20 cellular contexts compared by ENCODE assay signal in the genomic region with DNA sequence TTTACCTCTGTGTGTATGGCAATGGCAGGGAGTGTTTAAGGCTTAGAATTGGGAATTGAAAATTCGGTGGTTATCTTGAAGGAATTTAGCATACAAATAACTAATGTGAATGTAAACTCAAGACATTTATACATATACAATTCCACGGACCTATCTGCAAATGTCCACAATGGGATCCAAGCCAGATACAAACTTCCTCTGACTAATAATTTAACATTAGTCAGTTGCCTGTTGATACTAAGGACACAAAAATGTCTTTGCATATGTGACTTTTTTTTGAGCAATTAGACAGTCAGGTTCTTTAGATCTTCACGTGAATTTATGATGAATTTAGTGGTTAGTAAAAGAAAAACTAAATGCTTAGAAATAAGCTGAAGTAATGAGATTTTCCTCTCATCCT. TPM values are rescaled to one million over a fixed set of nuclear protein-coding genes. Genes with fewer than 3 reads are reported as not detected.
A peak's percentile ranks its signal among the peaks of the same experiment; 100 is the strongest.
DNase-seq lines count a peak whose midpoint lies in the region; ATAC-seq and TF ChIP-seq lines count a peak whose summit lies in the region.
"Had no signal": no experiment of that assay in that cellular context is flagged by ENCODE, and none has a peak within 500 bp of the region (broad histone marks: within the 10 kb centered on the region; RNA-seq: fewer than 3 reads in every experiment).

No MANE protein-coding gene starts in this region.

- H3K4me3 ChIP-seq in osteoblast (ENCODE audit: insufficient read depth, low read length), result no peak overlapping the region
- H3K4me3 ChIP-seq: stomach had no signal

- no peaks in the 10 kb centered on the region for H3K9me3 Mint-ChIP-seq in natural killer cell treated with Interleukin-12 subunit alpha and Interleukin-12 subunit beta and Interleukin-15 and Interleukin-18, amount 100 ng/mL, for 72 hours
- H3K9me3 Mint-ChIP-seq: activated CD4-positive, alpha-beta memory T cell treated with anti-CD3 and anti-CD28 coated beads for 36 hours; activated T-cell treated with anti-CD3 and anti-CD28 coated beads, Interleukin-2, amount 50 U/mL, for 4 hours; memory B cell; natural killer cell had no signal

- H3K27me3 ChIP-seq in osteoblast (ENCODE audit: insufficient read depth, low read length), result peaks cover 10% of the 10 kb centered on the region
- H3K27me3 ChIP-seq: stomach had no signal

- H3K9me3 ChIP-seq in osteoblast (ENCODE audit: low read depth, low read length), result no peaks in the 10 kb centered on the region
- H3K9me3 ChIP-seq: stomach had no signal

- H3K36me3 Mint-ChIP-seq in natural killer cell treated with Interleukin-12 subunit alpha and Interleukin-12 subunit beta and Interleukin-15 and Interleukin-18, amount 100 ng/mL, for 72 hours, result no peaks in the 10 kb centered on the region
- H3K36me3 Mint-ChIP-seq: activated CD4-positive, alpha-beta memory T cell treated with anti-CD3 and anti-CD28 coated beads for 36 hours; activated naive CD8-positive, alpha-beta T cell; natural killer cell had no signal

- H3K4me2 ChIP-seq in osteoblast (ENCODE audit: insufficient read depth, low read length), result peak overlapping the region; percentile 37

- H2AFZ ChIP-seq in osteoblast (ENCODE audit: low read length), result no peak overlapping the region

- no peak for TF ChIP-seq CTCF in osteoblast (IDR thresholded peaks at IDR 0.05; ENCODE audit: extremely low read depth, low read depth, low read length)

- H3K4me1 Mint-ChIP-seq in natural killer cell treated with Interleukin-12 subunit alpha and Interleukin-12 subunit beta and Interleukin-15 and Interleukin-18, amount 100 ng/mL, for 72 hours (ENCODE audit: low read depth in 2 of 2), result no peaks in the 10 kb centered on the region
- H3K4me1 Mint-ChIP-seq: natural killer cell had no signal

- H3K27me3 Mint-ChIP-seq in natural killer cell treated with Interleukin-12 subunit alpha and Interleukin-12 subunit beta and Interleukin-15 and Interleukin-18, amount 100 ng/mL, for 72 hours, result peaks cover 15 to 17% of the 10 kb centered on the region in 2 donors
- H3K27me3 Mint-ChIP-seq: activated CD4-positive, alpha-beta memory T cell treated with anti-CD3 and anti-CD28 coated beads for 36 hours; activated naive CD8-positive, alpha-beta T cell; memory B cell; progenitor cell of endocrine pancreas had no signal

- no peak overlapping the region for H3K4me3 Mint-ChIP-seq in natural killer cell treated with Interleukin-12 subunit alpha and Interleukin-12 subunit beta and Interleukin-15 and Interleukin-18, amount 100 ng/mL, for 72 hours
- H3K4me3 Mint-ChIP-seq: activated CD4-positive, alpha-beta memory T cell treated with anti-CD3 and anti-CD28 coated beads for 36 hours; activated naive CD8-positive, alpha-beta T cell; activated T-cell treated with anti-CD3 and anti-CD28 coated beads, Interleukin-2, amount 50 U/mL, for 4 hours; memory B cell; natural killer cell had no signal

- no peaks in the 10 kb centered on the region for H3K36me3 ChIP-seq in osteoblast (ENCODE audit: insufficient read depth, low read length)
- H3K36me3 ChIP-seq: stomach had no signal

- ATAC-seq in natural killer cell treated with Interleukin-12 subunit alpha and Interleukin-12 subunit beta and Interleukin-15 and Interleukin-18, amount 100 ng/mL, for 72 hours, result no peak
- ATAC-seq in GM21825 (IDR thresholded peaks at IDR 0.05; ENCODE audit: unreplicated experiment), result no peak
- ATAC-seq: activated T-cell treated with anti-CD3 and anti-CD28 coated beads, Interleukin-2, amount 50 U/mL, for 4 hours; natural killer cell had no signal

- H4K20me1 ChIP-seq in osteoblast (ENCODE audit: insufficient read depth, low read length), result no peaks in the 10 kb centered on the region

- peaks cover 9% of the 10 kb centered on the region for H3K4me1 ChIP-seq in osteoblast (ENCODE audit: insufficient read depth, low read length)
- H3K4me1 ChIP-seq: stomach had no signal

- H3K27ac ChIP-seq in osteoblast (ENCODE audit: low read depth, low read length), result no peak overlapping the region
- H3K27ac ChIP-seq: stomach, VCaP had no signal

- no peak overlapping the region for H3K27ac Mint-ChIP-seq in natural killer cell treated with Interleukin-12 subunit alpha and Interleukin-12 subunit beta and Interleukin-15 and Interleukin-18, amount 100 ng/mL, for 72 hours
- H3K27ac Mint-ChIP-seq: activated CD4-positive, alpha-beta memory T cell treated with anti-CD3 and anti-CD28 coated beads for 36 hours; activated naive CD8-positive, alpha-beta T cell; memory B cell; natural killer cell; progenitor cell of endocrine pancreas had no signal

- DNase-seq in ELR (ENCODE audit: low read depth), result peak; percentile 92
- DNase-seq in RKO (ENCODE audit: low spot score), result peak; percentile 84
- peak; percentile 72 for DNase-seq in dermis blood vessel endothelial cell
- no peak for DNase-seq in osteoblast (ENCODE audit: insufficient read length, low spot score, missing footprints)
- DNase-seq in natural killer cell treated with Interleukin-12 subunit alpha and Interleukin-12 subunit beta and Interleukin-15 and Interleukin-18, amount 100 ng/mL, for 72 hours (ENCODE audit: low spot score), result no peak
- no peak for DNase-seq in C1 segment of cervical spinal cord (lab: John Stamatoyannopoulos, UW)
- DNase-seq in stimulated activated CD4-positive, alpha-beta T cell treated with anti-CD3 and anti-CD28 coated beads, Interleukin-4, amount 100 ng/mL, for 4 hours, result no peak
- DNase-seq: activated CD4-positive, alpha-beta memory T cell treated with anti-CD3 and anti-CD28 coated beads for 36 hours; activated T-cell treated with anti-CD3 and anti-CD28 coated beads, Interleukin-2, amount 50 U/mL, for 4 hours; AML-193; central memory CD4-positive, alpha-beta T cell; natural killer cell; NCI-H2029; NCI-H526; stomach had no signal

- no peaks in the 10 kb centered on the region for H3K79me2 ChIP-seq in osteoblast (ENCODE audit: insufficient read depth, low read length)

RNA-seq across cellular contexts. Expression of a gene that starts 40.5 kb away (rescaled TPM):
- 0.34 and 0.56 TPM in 2 replicates for total RNA-seq in dermis blood vessel endothelial cell
- not detected in 2 replicates for total RNA-seq in osteoblast
- total RNA-seq in natural killer cell treated with Interleukin-12 subunit alpha and Interleukin-12 subunit beta and Interleukin-15 and Interleukin-18, amount 100 ng/mL, for 72 hours, result under 1 TPM in 1 of 2 donors, not detected in 1; 0.64 TPM

Comparison
In these comparisons a context has a peak if more than half of its experiments do, and no peak if none do; other contexts are left out.
1. DNase-seq: peak in ELR (single experiment), RKO (single experiment) and dermis blood vessel endothelial cell (single experiment); none in osteoblast (single experiment), natural killer cell treated with Interleukin-12 subunit alpha and Interleukin-12 subunit beta and Interleukin-15 and Interleukin-18, amount 100 ng/mL, for 72 hours (single experiment), C1 segment of cervical spinal cord (0 of 14) and stimulated activated CD4-positive, alpha-beta T cell treated with anti-CD3 and anti-CD28 coated beads, Interleukin-4, amount 100 ng/mL, for 4 hours (0 of 2).